ENCODE assay signal across 12 cellular contexts in genomic region chr17:17511971-17512858, GRCh38. TPM values are rescaled to one million over a fixed set of nuclear protein-coding genes. Genes with fewer than 3 reads are reported as not detected.
DNase-seq lines count a peak whose midpoint lies in the region; ATAC-seq, FAIRE-seq and TF ChIP-seq lines count a peak whose summit lies in the region.
"Had no signal": no experiment of that assay in that cellular context is flagged by ENCODE, and none has a peak within 500 bp of the region (broad histone marks: within the 10 kb centered on the region; RNA-seq: fewer than 3 reads in every experiment).

No MANE protein-coding gene starts in this region.

- ATAC-seq in gastrocnemius medialis = peak; percentile 57 to 58
- ATAC-seq in HG03378 (IDR thresholded peaks at IDR 0.05; ENCODE audit: unreplicated experiment) = no peak

- peak; percentile 98 for DNase-seq in H54 (ENCODE audit: insufficient read length, low spot score)
- peak; percentile 97 for DNase-seq in RPMI7951 (ENCODE audit: low read depth)
- DNase-seq in fibroblast of pulmonary artery (ENCODE audit: low read depth) = peak; percentile 78
- peak; percentile 43 to 61 for DNase-seq in gastrocnemius medialis
- no peak for DNase-seq in NCI-H1092 treated with DMSO at 0.1 percent for 48 hours (lab: John Stamatoyannopoulos, UW)
- no peak for DNase-seq in OCI-M2 (lab: John Stamatoyannopoulos, UW; ENCODE audit: unreplicated experiment)
- DNase-seq in activated CD8-positive, alpha-beta memory T cell treated with anti-CD3 and anti-CD28 coated beads, Interleukin-2, amount 50 U/mL, for 4 hours = no peak
- DNase-seq: NCI-H1105, T-helper 2 cell had no signal

- H3K4me3 ChIP-seq in fibroblast of pulmonary artery (replicated peaks; ENCODE audit: low read depth, low read length) (no peak overlapping the region), gastrocnemius medialis (no peak overlapping the region)
- H3K4me3 ChIP-seq: skin epidermis had no signal

- intact Hi-C loops in gastrocnemius medialis (cut with DNase I; ENCODE audit: low total_unique reads) = no loop called here

- H3K36me3 ChIP-seq in gastrocnemius medialis = no peaks in the 10 kb centered on the region

- peak overlapping the region in 1 of 4 donors; percentile 39 for H3K27ac ChIP-seq in gastrocnemius medialis

- no peaks in the 10 kb centered on the region for H3K27me3 ChIP-seq in gastrocnemius medialis

- in situ Hi-C loops in gastrocnemius medialis (cut with MboI; ENCODE audit: low sequenced_read_pairs in 4 of 4) = no loop called here

- no peak for TF ChIP-seq CTCF in fibroblast of pulmonary artery (IDR thresholded peaks at IDR 0.05; ENCODE audit: low read length, missing control alignments)
- TF ChIP-seq CTCF in gastrocnemius medialis (IDR thresholded peaks at IDR 0.05 in 4 of 5, conservative IDR thresholded peaks at IDR 0.05 in 1 of 5) = no peak

- H3K4me1 ChIP-seq in gastrocnemius medialis = peaks cover 3 to 6% of the 10 kb centered on the region in 2 donors

- TF ChIP-seq POLR2A in H54 (IDR thresholded peaks at IDR 0.05; ENCODE audit: low read depth, low read length) (no peak), gastrocnemius medialis (IDR thresholded peaks at IDR 0.05) (no peak)

- peak; percentile 88 for FAIRE-seq in H54 (lab: Jason Lieb, UNC)
- FAIRE-seq: GM12891 had no signal

- H3K9me3 ChIP-seq in gastrocnemius medialis = no peaks in the 10 kb centered on the region

RNA-seq across cellular contexts. Expression of gene RASD1, which starts 16.0 kb away (rescaled TPM):
- not detected in 2 replicates for total RNA-seq in RPMI7951 (2014; rRNA removed; shearing (Covaris generic))
- 100 to 1,000 TPM in 2 of 4 donors, 10 to 100 TPM in 2; 61.3 to 264 (median 102) TPM for total RNA-seq in gastrocnemius medialis

RNA-seq across cellular contexts. Expression of gene MED9, which starts 35.4 kb away (rescaled TPM):
- 7.6 and 9.6 TPM in 2 replicates for total RNA-seq in RPMI7951 (2014; rRNA removed; shearing (Covaris generic))
- total RNA-seq in gastrocnemius medialis = 10 to 100 TPM; 20.4 to 33.7 (median 27.7) TPM

Comparison
In these comparisons a context has a peak if more than half of its experiments do, and no peak if none do; other contexts are left out.
1. DNase-seq: peak in H54 (single experiment), RPMI7951 (single experiment), fibroblast of pulmonary artery (single experiment) and gastrocnemius medialis (2 of 2); none in NCI-H1092 treated with DMSO at 0.1 percent for 48 hours (single experiment), OCI-M2 (single experiment) and activated CD8-positive, alpha-beta memory T cell treated with anti-CD3 and anti-CD28 coated beads, Interleukin-2, amount 50 U/mL, for 4 hours (single experiment).
2. RNA of gene RASD1, which starts 16.0 kb away (total RNA-seq): 61.3 to 264 TPM in gastrocnemius medialis; not detected in RPMI7951; every median in the first group is over 10 times any median in the second.